Comparison of ENCODE assay signal across 8 cellular contexts in genomic region chr6:161417712-161418457, GRCh38.
A peak's percentile ranks its signal among the peaks of the same experiment; 100 is the strongest.
DNase-seq lines count a peak whose midpoint lies in the region; ATAC-seq and TF ChIP-seq lines count a peak whose summit lies in the region.

No MANE protein-coding gene starts in this region.

- DNase-seq in GM03348 (ENCODE audit: low spot score) (peak; percentile 63), MG63 (peak; percentile 95), dermis microvascular lymphatic vessel endothelial cell (ENCODE audit: low read depth in 2 of 2) (peak; percentile 52 to 56), ovary (peak; percentile 52 to 83 (median 71)), NCI-H774 (lab: John Stamatoyannopoulos, UW) (no peak), CD14-positive monocyte (ENCODE audit: low spot score) (no peak)
- no peak for DNase-seq in activated naive CD4-positive, alpha-beta T cell treated with anti-CD3 and anti-CD28 coated beads, Interleukin-2, amount 50 U/mL, for 72 hours (ENCODE audit: low spot score in 2 of 2)

- H3K4me3 Mint-ChIP-seq in CD14-positive monocyte = no peak overlapping the region

- peak overlapping the region in 1 of 2 donors; percentile 18 for H3K27ac ChIP-seq in ovary

- H3K9me3 ChIP-seq in MG63 (no peaks in the 10 kb centered on the region), ovary (no peaks in the 10 kb centered on the region)

- 7 to 13% (median 7%) methylated on average over 8 of the region's 8 CpGs for WGBS in ovary, 3 donors

- H3K4me1 ChIP-seq in ovary (ENCODE audit: insufficient read depth) = peaks cover 2% of the 10 kb centered on the region

- no peaks in the 10 kb centered on the region for H3K9me3 Mint-ChIP-seq in activated naive CD4-positive, alpha-beta T cell treated with anti-CD3 and anti-CD28 coated beads, Interleukin-2, amount 50 U/mL, for 72 hours
- H3K9me3 Mint-ChIP-seq in CD14-positive monocyte = no peaks in the 10 kb centered on the region

- ATAC-seq in activated naive CD4-positive, alpha-beta T cell treated with anti-CD3 and anti-CD28 coated beads, Interleukin-2, amount 50 U/mL, for 72 hours = no peak
- no peak for ATAC-seq in activated CD4-positive, CD25-positive, alpha-beta regulatory T cell treated with anti-CD3 and anti-CD28 coated beads, Interleukin-2, amount 50 U/mL, for 24 hours

- TF ChIP-seq POLR2A in ovary (IDR thresholded peaks at IDR 0.05) = no peak

- no peak for TF ChIP-seq EP300 in ovary (IDR thresholded peaks at IDR 0.05)

- peaks cover 0 to 6% (median 1%) of the 10 kb centered on the region in 3 donors for H3K27me3 Mint-ChIP-seq in CD14-positive monocyte (ENCODE audit: low read depth in 3 of 3)

- H3K27me3 ChIP-seq in MG63 (no peaks in the 10 kb centered on the region), ovary (no peaks in the 10 kb centered on the region)

- no peak for TF ChIP-seq CTCF in ovary (IDR thresholded peaks at IDR 0.05)
- TF ChIP-seq CTCF in CD14-positive monocyte (IDR thresholded peaks at IDR 0.05) = no peak

- no peak overlapping the region for H3K27ac Mint-ChIP-seq in activated naive CD4-positive, alpha-beta T cell treated with anti-CD3 and anti-CD28 coated beads, Interleukin-2, amount 50 U/mL, for 72 hours
- no peak overlapping the region for H3K27ac Mint-ChIP-seq in CD14-positive monocyte

- intact Hi-C loops in ovary (cut with DNase I) (no loop called here), CD14-positive monocyte (cut with micrococcal nuclease) (no loop called here)

- H3K36me3 ChIP-seq in MG63 = no peaks in the 10 kb centered on the region
- H3K36me3 ChIP-seq in ovary = no peaks in the 10 kb centered on the region

- H3K36me3 Mint-ChIP-seq in activated naive CD4-positive, alpha-beta T cell treated with anti-CD3 and anti-CD28 coated beads, Interleukin-2, amount 50 U/mL, for 72 hours = no peaks in the 10 kb centered on the region
- no peaks in the 10 kb centered on the region for H3K36me3 Mint-ChIP-seq in CD14-positive monocyte

- H3K4me3 ChIP-seq in MG63 = no peak overlapping the region
- H3K4me3 ChIP-seq in ovary = no peak overlapping the region

- H3K4me1 Mint-ChIP-seq in CD14-positive monocyte = no peaks in the 10 kb centered on the region

Comparison
In these comparisons a context has a peak if more than half of its experiments do, and no peak if none do; other contexts are left out.
1. DNase-seq: peak in GM03348 (single experiment), MG63 (single experiment), dermis microvascular lymphatic vessel endothelial cell (2 of 2) and ovary (5 of 5); none in NCI-H774 (single experiment), activated naive CD4-positive, alpha-beta T cell treated with anti-CD3 and anti-CD28 coated beads, Interleukin-2, amount 50 U/mL, for 72 hours (0 of 2) and CD14-positive monocyte (single experiment).